8 cellular contexts compared by ENCODE assay signal in genomic region chr1:44783697-44784093, GRCh38. TPM values are rescaled to one million over a fixed set of nuclear protein-coding genes. Genes with fewer than 3 reads are reported as not detected.
DNase-seq lines count a peak whose midpoint lies in the region; ATAC-seq and TF ChIP-seq lines count a peak whose summit lies in the region.

No MANE protein-coding gene starts in this region.

- peak overlapping the region; percentile 20 for H2AFZ ChIP-seq in neuronal stem cell (ENCODE audit: low read length)

- no peak overlapping the region for H2BK5ac ChIP-seq in neuronal stem cell (ENCODE audit: low read length)

- H3K79me1 ChIP-seq in neuronal stem cell (ENCODE audit: low read depth, low read length), result no peaks in the 10 kb centered on the region

- H3K27ac Mint-ChIP-seq in CD14-positive monocyte, result no peak overlapping the region

- H3K4me1 Mint-ChIP-seq in CD14-positive monocyte, result peaks cover 28% of the 10 kb centered on the region

- peaks cover 7 to 15% (median 12%) of the 10 kb centered on the region in 3 donors for H3K27me3 Mint-ChIP-seq in CD14-positive monocyte (ENCODE audit: low read depth in 3 of 3)

- peaks cover 0 to 2% (median 0%) of the 10 kb centered on the region in 7 donors for H3K9me3 Mint-ChIP-seq in CD14-positive monocyte

- no CpG with 5 or more reads among the region's 8 CpGs for WGBS in neuronal stem cell (ENCODE audit: extremely low coverage in 2 of 2, insufficient read length in 2 of 2, insufficient replicate concordance in 1 of 2), 2 donors

- intact Hi-C loops in CD14-positive monocyte (cut with micrococcal nuclease), result loop anchor here in 1 of 2 donors (10.0 kb wide), 1 partner anchor 231 kb away; the partner anchor contains the start of genes HECTD3 and UROD

- ATAC-seq in HG02885 (IDR thresholded peaks at IDR 0.05; ENCODE audit: poor library complexity, unreplicated experiment) (no peak), HG03469 (IDR thresholded peaks at IDR 0.05; ENCODE audit: unreplicated experiment) (no peak), GM18867 (IDR thresholded peaks at IDR 0.05; ENCODE audit: unreplicated experiment) (no peak)

- peak overlapping the region; percentile 98 for H3K18ac ChIP-seq in neuronal stem cell (ENCODE audit: low read length)

- H3K36me3 Mint-ChIP-seq in CD14-positive monocyte, result peaks cover 34 to 36% of the 10 kb centered on the region in 2 donors

- peak overlapping the region; percentile 24 for H3K9ac ChIP-seq in neuronal stem cell (ENCODE audit: low read depth, low read length, poor library complexity)

- H3K9me3 ChIP-seq in effector memory CD4-positive, alpha-beta T cell (ENCODE audit: control insufficient read depth, low read length), result no peaks in the 10 kb centered on the region
- no peaks in the 10 kb centered on the region for H3K9me3 ChIP-seq in neuronal stem cell (replicated peaks in 1 of 2; ENCODE audit: control insufficient read depth in 2 of 2, insufficient read depth in 1 of 2, low read depth in 1 of 2, low read length in 2 of 2)

- TF ChIP-seq CTCF in CD14-positive monocyte (IDR thresholded peaks at IDR 0.05) (no peak), LNCaP clone FGC (IDR thresholded peaks at IDR 0.05; ENCODE audit: control insufficient read depth, extremely low read depth, insufficient read depth) (no peak)

- H3K4ac ChIP-seq in neuronal stem cell (ENCODE audit: low read length), result peak overlapping the region; percentile 46

- peak overlapping the region; percentile 78 for H4K8ac ChIP-seq in neuronal stem cell (ENCODE audit: low read depth, low read length)

- H2BK15ac ChIP-seq in neuronal stem cell (ENCODE audit: low read length), result peak overlapping the region; percentile 79

- DNase-seq in CD14-positive monocyte (ENCODE audit: low spot score) (no peak), LNCaP clone FGC (ENCODE audit: low read depth) (peak; percentile 95), neuronal stem cell (ENCODE audit: low spot score) (no peak), D341Med (ENCODE audit: low spot score) (no peak)
- DNase-seq in effector memory CD4-positive, alpha-beta T cell, result no peak

- no peak overlapping the region for H3K23ac ChIP-seq in neuronal stem cell (ENCODE audit: low read depth, low read length, poor library complexity)

- H3K36me3 ChIP-seq in effector memory CD4-positive, alpha-beta T cell (ENCODE audit: control insufficient read depth, insufficient read depth, low read length), result peaks cover 18% of the 10 kb centered on the region
- H3K36me3 ChIP-seq in neuronal stem cell (replicated peaks in 1 of 2; ENCODE audit: control insufficient read depth in 2 of 2, insufficient read depth in 2 of 2, low read length in 2 of 2), result peaks cover 10 to 26% of the 10 kb centered on the region in 2 donors

- H3K4me2 ChIP-seq in neuronal stem cell (ENCODE audit: insufficient read depth, low read length, poor library complexity, severe bottlenecking), result peak overlapping the region; percentile 50

- H3K14ac ChIP-seq in neuronal stem cell (ENCODE audit: low read length), result no peak overlapping the region

- no peak overlapping the region for H4K91ac ChIP-seq in neuronal stem cell (ENCODE audit: low read depth, low read length, poor library complexity)

- H2AK5ac ChIP-seq in neuronal stem cell (ENCODE audit: low read depth, low read length), result no peak overlapping the region

- H3K4me3 ChIP-seq in LNCaP clone FGC (ENCODE audit: low read depth, low read length), result no peak overlapping the region
- H3K4me3 ChIP-seq in effector memory CD4-positive, alpha-beta T cell (ENCODE audit: insufficient read depth, low read depth, low read length, poor library complexity, severe bottlenecking), result peak overlapping the region; percentile 48
- peak overlapping the region in 1 of 2 donors; percentile 11 for H3K4me3 ChIP-seq in neuronal stem cell (ENCODE audit: low read length in 2 of 2)

- H3K4me3 Mint-ChIP-seq in CD14-positive monocyte, result peak overlapping the region; percentile 55 to 75

- peaks cover 28% of the 10 kb centered on the region for H3K4me1 ChIP-seq in effector memory CD4-positive, alpha-beta T cell (ENCODE audit: control insufficient read depth, insufficient read depth, low read length, poor library complexity, severe bottlenecking)
- H3K4me1 ChIP-seq in neuronal stem cell (ENCODE audit: control insufficient read depth in 2 of 2, insufficient read depth in 1 of 2, low read depth in 1 of 2, low read length in 2 of 2), result peaks cover 5 to 13% of the 10 kb centered on the region in 2 donors

- peak overlapping the region; percentile 6 for H2BK120ac ChIP-seq in neuronal stem cell (ENCODE audit: low read depth, low read length)

- no peak overlapping the region for H2BK12ac ChIP-seq in neuronal stem cell (ENCODE audit: low read length)

- H3K27ac ChIP-seq in effector memory CD4-positive, alpha-beta T cell (ENCODE audit: insufficient read depth, low read length, poor library complexity, severe bottlenecking), result peak overlapping the region; percentile 52
- peak overlapping the region; percentile 35 for H3K27ac ChIP-seq in neuronal stem cell (replicated peaks; ENCODE audit: low read length)

- H3K27me3 ChIP-seq in effector memory CD4-positive, alpha-beta T cell (replicated peaks; ENCODE audit: control insufficient read depth, insufficient read depth, low read length, poor library complexity, severe bottlenecking), result no peaks in the 10 kb centered on the region
- peaks cover 0 to 26% (median 3%) of the 10 kb centered on the region in 3 experiments for H3K27me3 ChIP-seq in neuronal stem cell (ENCODE audit: control insufficient read depth in 3 of 3, insufficient read depth in 3 of 3, low read depth in 1 of 3, low read length in 3 of 3)

RNA-seq across cellular contexts. Expression of gene BEST4, which starts 4.3 kb away (rescaled TPM):
- polyA plus RNA-seq in CD14-positive monocyte, result not detected
- polyA plus RNA-seq in neuronal stem cell (2013, experiment 1 of 2), result 2.1 TPM
- polyA plus RNA-seq in neuronal stem cell (2013, experiment 2 of 2), result 1.9 TPM

RNA-seq across cellular contexts. Expression of gene RPS8, which starts 8.4 kb away (rescaled TPM):
- 100 to 1,000 TPM; 413 to 419 TPM for polyA plus RNA-seq in CD14-positive monocyte
- 7,805 TPM for polyA plus RNA-seq in neuronal stem cell (2013, experiment 1 of 2)
- 7,922 TPM for polyA plus RNA-seq in neuronal stem cell (2013, experiment 2 of 2)

RNA-seq across cellular contexts. Expression of gene PLK3, which starts 16.5 kb away (rescaled TPM):
- 10 to 100 TPM; 15.8 to 28.1 TPM for polyA plus RNA-seq in CD14-positive monocyte
- 8.3 TPM for polyA plus RNA-seq in neuronal stem cell (2013, experiment 1 of 2)
- polyA plus RNA-seq in neuronal stem cell (2013, experiment 2 of 2), result 7.4 TPM

RNA-seq across cellular contexts. Expression of gene DYNLT4, which starts 23.5 kb away (rescaled TPM):
- polyA plus RNA-seq in CD14-positive monocyte, result 1 to 10 TPM; 2.2 to 2.8 TPM
- polyA plus RNA-seq in neuronal stem cell (2013, experiment 1 of 2), result not detected
- polyA plus RNA-seq in neuronal stem cell (2013, experiment 2 of 2), result not detected

RNA-seq across cellular contexts. Expression of gene BTBD19, which starts 24.6 kb away (rescaled TPM):
- polyA plus RNA-seq in CD14-positive monocyte, result under 1 TPM; 0.10 to 0.73 TPM
- 2.2 TPM for polyA plus RNA-seq in neuronal stem cell (2013, experiment 1 of 2)
- polyA plus RNA-seq in neuronal stem cell (2013, experiment 2 of 2), result 2.0 TPM
